8 cellular contexts compared by ENCODE assay signal in the genomic region with DNA sequence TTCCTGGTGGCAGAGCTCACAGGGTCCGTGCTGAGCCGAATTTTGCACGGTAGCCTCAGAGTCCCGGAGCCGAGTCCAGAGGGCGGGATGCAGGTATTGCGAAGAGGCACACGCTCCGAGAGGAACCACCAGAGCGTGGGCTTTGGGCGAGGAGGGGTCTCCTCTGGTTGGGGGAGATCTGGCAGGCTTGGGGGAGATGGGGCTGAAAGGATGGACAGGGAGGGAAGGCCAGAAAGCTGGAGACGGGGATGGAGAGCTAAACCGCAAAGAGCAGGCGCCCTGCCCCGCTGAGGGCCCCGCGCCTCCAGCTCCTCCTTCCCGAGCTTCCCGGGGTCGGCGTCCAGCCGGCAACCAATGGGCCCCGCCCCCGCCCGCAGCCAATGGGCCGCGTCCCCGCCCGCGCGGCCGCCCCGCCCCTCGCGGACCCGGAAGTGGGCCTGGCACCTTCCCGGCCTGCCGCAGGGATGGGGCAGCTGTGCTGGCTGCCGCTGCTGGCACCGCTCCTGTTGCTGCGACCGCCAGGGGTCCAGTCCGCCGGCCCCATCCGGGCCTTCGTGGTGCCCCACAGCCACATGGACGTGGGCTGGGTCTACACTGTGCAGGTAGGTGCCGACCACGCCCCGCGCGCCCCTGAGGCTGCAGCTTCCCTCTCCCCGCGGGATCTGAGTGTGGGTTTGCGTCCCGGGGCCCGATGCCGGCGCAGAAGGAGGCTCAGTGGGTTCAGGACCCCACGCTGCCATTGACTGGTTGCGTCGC. TPM values are rescaled to one million over a fixed set of nuclear protein-coding genes. Genes with fewer than 3 reads are reported as not detected.
DNase-seq lines count a peak whose midpoint lies in the region; ATAC-seq and TF ChIP-seq lines count a peak whose summit lies in the region.

A gene (plus strand): TSS at position 443 of the 756 bp plus-strand sequence. CDS start 22 bp downstream, at position 465.

- H3K9me3 ChIP-seq in transverse colon = no peaks in the 10 kb centered on the region

- CTCF ChIA-PET in HEK293T (lab: Yijun Ruan, JAX) = interaction anchor here (0.6 to 0.9 kb wide), 5 partner anchors 13 to 289 kb away, joined by 3 to 8 read pairs (median 3); no protein-coding TSS in a partner anchor

- H3K36me3 Mint-ChIP-seq in activated naive CD8-positive, alpha-beta T cell treated with anti-CD3 and anti-CD28 coated beads, Interleukin-2, amount 50 U/mL, for 24 hours (ENCODE audit: low read depth) = peaks cover 12% of the 10 kb centered on the region

- H3K27ac ChIP-seq in transverse colon = peak within 1 kb of the TSS; percentile 62 to 83 (median 70)

- H3K27ac Mint-ChIP-seq in activated naive CD8-positive, alpha-beta T cell treated with anti-CD3 and anti-CD28 coated beads, Interleukin-2, amount 50 U/mL, for 24 hours = peak within 1 kb of the TSS; percentile 77

- H3K27me3 Mint-ChIP-seq in activated naive CD8-positive, alpha-beta T cell treated with anti-CD3 and anti-CD28 coated beads, Interleukin-2, amount 50 U/mL, for 24 hours = no peaks in the 10 kb centered on the region

- intact Hi-C loops in cardiac septum (cut with DNase I) (loop anchor here (10.0 kb wide), 1 partner anchor 100 kb away; a partner anchor contains a TSS), posterior cingulate gyrus (cut with DNase I) (no loop called here), transverse colon (cut with DNase I; ENCODE audit: low total_unique reads) (no loop called here)

- peaks cover 3% of the 10 kb centered on the region for H3K4me1 Mint-ChIP-seq in activated naive CD8-positive, alpha-beta T cell treated with anti-CD3 and anti-CD28 coated beads, Interleukin-2, amount 50 U/mL, for 24 hours

- no peak for TF ChIP-seq EP300 in transverse colon (IDR thresholded peaks at IDR 0.05; ENCODE audit: low read depth)

- DNase-seq in GM10266 (ENCODE audit: extremely low spot score) = peak; percentile 98
- DNase-seq in HEK293T (ENCODE audit: extremely low spot score) = peak; percentile 98
- DNase-seq in NAMALWA (ENCODE audit: low spot score) = peak; percentile 80
- peak; percentile 76 for DNase-seq in T follicular helper cell (ENCODE audit: low read depth)
- peak; percentile 88 for DNase-seq in activated naive CD8-positive, alpha-beta T cell treated with anti-CD3 and anti-CD28 coated beads, Interleukin-2, amount 50 U/mL, for 24 hours
- DNase-seq in cardiac septum (ENCODE audit: low spot score) = peak; percentile 95
- peak; percentile 80 to 99 (median 89) for DNase-seq in posterior cingulate gyrus
- DNase-seq in transverse colon = peak; percentile 93

- 0 to 1% methylated on average over 8 to 38 of the region's 62 CpGs for WGBS in transverse colon (ENCODE audit: low coverage in 1 of 2), 2 donors

- peak within 1 kb of the TSS; percentile 84 for H3K4me3 Mint-ChIP-seq in activated naive CD8-positive, alpha-beta T cell treated with anti-CD3 and anti-CD28 coated beads, Interleukin-2, amount 50 U/mL, for 24 hours

- H3K9me3 Mint-ChIP-seq in activated naive CD8-positive, alpha-beta T cell treated with anti-CD3 and anti-CD28 coated beads, Interleukin-2, amount 50 U/mL, for 24 hours = peaks cover 5% of the 10 kb centered on the region

- peaks cover 0 to 4% (median 0%) of the 10 kb centered on the region in 4 donors for H3K36me3 ChIP-seq in transverse colon

- peaks cover 5 to 16% (median 14%) of the 10 kb centered on the region in 4 donors for H3K4me1 ChIP-seq in transverse colon

- POLR2A ChIA-PET in HEK293T (lab: Yijun Ruan, JAX) = interaction anchor here (0.6 to 3.2 kb wide), 20 partner anchors 8 to 354 kb away, joined by 3 to 23 read pairs (median 3); a partner anchor contains a TSS

- in situ Hi-C loops in transverse colon (cut with MboI; ENCODE audit: low pct_ligation_motif_present in 1 of 4, low pct_unique_long_range_greater_than_20kb in 1 of 4, low sequenced_read_pairs in 3 of 4) = loop anchor here in 1 of 4 donors (25.0 kb wide), 1 partner anchor 313 kb away; a partner anchor contains a TSS

- ATAC-seq in activated naive CD8-positive, alpha-beta T cell treated with anti-CD3 and anti-CD28 coated beads, Interleukin-2, amount 50 U/mL, for 24 hours = peak; percentile 92

- no peaks in the 10 kb centered on the region for H3K27me3 ChIP-seq in transverse colon

- TF ChIP-seq POLR2A in transverse colon (IDR thresholded peaks at IDR 0.05) = peak; percentile 74

- TF ChIP-seq CTCF in GM10266 (IDR thresholded peaks at IDR 0.05; ENCODE audit: control insufficient read depth, insufficient read depth, low read depth, missing control alignments) (no peak), transverse colon (IDR thresholded peaks at IDR 0.05) (peak in 3 of 5 experiments; percentile 5 to 29 (median 21))

- peak within 1 kb of the TSS; percentile 69 to 86 (median 82) for H3K4me3 ChIP-seq in transverse colon

TF ChIP-seq in HEK293T, 16 proteins besides CTCF, POLR2A, EP300 and RAD21:
- TF ChIP-seq FOXK2 (IDR thresholded peaks at IDR 0.05) (no peak), CTBP1 (IDR thresholded peaks at IDR 0.05; ENCODE audit: borderline replicate concordance) (no peak), L3MBTL2 (conservative IDR thresholded peaks at IDR 0.05) (peak; percentile 76), SUZ12 (IDR thresholded peaks at IDR 0.05) (no peak), HDGF (IDR thresholded peaks at IDR 0.05; ENCODE audit: borderline replicate concordance) (no peak), LEF1 (IDR thresholded peaks at IDR 0.05; ENCODE audit: borderline replicate concordance) (no peak), ELF4 (IDR thresholded peaks at IDR 0.05) (peak; percentile 73), ZNF384 (IDR thresholded peaks at IDR 0.05) (no peak), TARDBP (IDR thresholded peaks at IDR 0.05) (no peak), BHLHE40 (IDR thresholded peaks at IDR 0.05; ENCODE audit: borderline replicate concordance) (no peak), NFRKB (IDR thresholded peaks at IDR 0.05) (no peak), SP1 (IDR thresholded peaks at IDR 0.05) (no peak), FOXA1 (IDR thresholded peaks at IDR 0.05) (no peak), ARNT (IDR thresholded peaks at IDR 0.05) (no peak), FOXM1 (IDR thresholded peaks at IDR 0.05; ENCODE audit: borderline replicate concordance) (no peak)
- TF ChIP-seq, protein P1, sequence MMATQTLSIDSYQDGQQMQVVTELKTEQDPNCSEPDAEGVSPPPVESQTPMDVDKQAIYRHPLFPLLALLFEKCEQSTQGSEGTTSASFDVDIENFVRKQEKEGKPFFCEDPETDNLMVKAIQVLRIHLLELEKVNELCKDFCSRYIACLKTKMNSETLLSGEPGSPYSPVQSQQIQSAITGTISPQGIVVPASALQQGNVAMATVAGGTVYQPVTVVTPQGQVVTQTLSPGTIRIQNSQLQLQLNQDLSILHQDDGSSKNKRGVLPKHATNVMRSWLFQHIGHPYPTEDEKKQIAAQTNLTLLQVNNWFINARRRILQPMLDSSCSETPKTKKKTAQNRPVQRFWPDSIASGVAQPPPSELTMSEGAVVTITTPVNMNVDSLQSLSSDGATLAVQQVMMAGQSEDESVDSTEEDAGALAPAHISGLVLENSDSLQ (IDR thresholded peaks at IDR 0.05) = no peak

RNA-seq across cellular contexts. Expression of the gene that starts here (rescaled TPM):
- 18.6 TPM for total RNA-seq in cardiac septum
- total RNA-seq in transverse colon = 10 to 100 TPM; 17.5 to 55.9 (median 27.6) TPM

Comparison
In these comparisons a context has a peak if more than half of its experiments do, and no peak if none do; other contexts are left out.
1. Peak in every context shown above with its lines: DNase-seq, ATAC-seq, H3K4me3 ChIP-seq and H3K27ac ChIP-seq.